In genomic region chrX:30349946-30350345, GRCh38 we compare ENCODE assay signal across 30 cellular contexts. TPM values are rescaled to one million over a fixed set of nuclear protein-coding genes. Genes with fewer than 3 reads are reported as not detected.
"Had no signal": no experiment of that assay in that cellular context is flagged by ENCODE, and none has a peak within 500 bp of the region (broad histone marks: within the 10 kb centered on the region; RNA-seq: fewer than 3 reads in every experiment).

No MANE protein-coding gene starts in this region.

- H3K9me3 ChIP-seq: colonic mucosa, esophagus squamous epithelium, gastroesophageal sphincter had no signal

- H3K27ac ChIP-seq: colonic mucosa, coronary artery, dorsolateral prefrontal cortex, epithelial cell of prostate, esophagus muscularis mucosa, esophagus squamous epithelium, foreskin keratinocyte, gastrocnemius medialis, gastroesophageal sphincter, heart left ventricle, heart right ventricle, hepatocyte had no signal

- H2AFZ ChIP-seq: hepatocyte had no signal

- H3K4me2 ChIP-seq: hepatocyte had no signal

- H3K27me3 ChIP-seq: colonic mucosa, esophagus muscularis mucosa, esophagus squamous epithelium, foreskin keratinocyte, gastrocnemius medialis, gastroesophageal sphincter, heart left ventricle, heart right ventricle, hepatocyte had no signal

- H3K4me3 Mint-ChIP-seq: dendritic cell treated with granulocyte-macrophage colony-stimulating factor and Interleukin-4, amounts not matched to agents 40 ng/mL and 50 ng/mL, for 4 days; effector memory CD8-positive, alpha-beta T cell; endodermal cell had no signal

- FAIRE-seq: endometrium, endothelial cell of umbilical vein had no signal

- ATAC-seq: effector memory CD8-positive, alpha-beta T cell; esophagus mucosa; foreskin keratinocyte; gastrocnemius medialis; gastroesophageal sphincter; heart left ventricle; heart right ventricle had no signal

- H3K79me2 ChIP-seq: hepatocyte had no signal

- H3K36me3 ChIP-seq: colonic mucosa, esophagus muscularis mucosa, esophagus squamous epithelium, gastrocnemius medialis, gastroesophageal sphincter, heart left ventricle, heart right ventricle had no signal

- H3K27me3 Mint-ChIP-seq: dendritic cell treated with granulocyte-macrophage colony-stimulating factor and Interleukin-4, amounts not matched to agents 40 ng/mL and 50 ng/mL, for 4 days; effector memory CD8-positive, alpha-beta T cell had no signal

- H3K9me3 Mint-ChIP-seq: dendritic cell treated with granulocyte-macrophage colony-stimulating factor and Interleukin-4, amounts not matched to agents 40 ng/mL and 50 ng/mL, for 4 days had no signal

- H3K4me3 ChIP-seq: colonic mucosa, coronary artery, dorsolateral prefrontal cortex, esophagus muscularis mucosa, esophagus squamous epithelium, gastrocnemius medialis, gastroesophageal sphincter, heart left ventricle, heart right ventricle, hepatocyte had no signal

- DNase-seq: colonic mucosa; cortex of kidney; dermis blood vessel endothelial cell; dorsolateral prefrontal cortex; effector CD4-positive, alpha-beta T cell; effector CD8-positive, alpha-beta T cell; effector memory CD4-positive, alpha-beta T cell; effector memory CD8-positive, alpha-beta T cell; endodermal cell; erythroblast; esophagus squamous epithelium; foreskin fibroblast; foreskin keratinocyte; foreskin melanocyte; gastrocnemius medialis; glutamatergic neuron; head of caudate nucleus; heart left ventricle; heart right ventricle had no signal

- H3K4me1 Mint-ChIP-seq: endodermal cell had no signal

- H3K27ac Mint-ChIP-seq: dendritic cell treated with granulocyte-macrophage colony-stimulating factor and Interleukin-4, amounts not matched to agents 40 ng/mL and 50 ng/mL, for 4 days; effector memory CD8-positive, alpha-beta T cell; endodermal cell had no signal

- H3K4me1 ChIP-seq: colonic mucosa, esophagus muscularis mucosa, esophagus squamous epithelium, foreskin keratinocyte, gastrocnemius medialis, gastroesophageal sphincter, heart left ventricle, heart right ventricle had no signal

RNA-seq across cellular contexts. Expression of gene NR0B1, which starts 40.8 kb away (rescaled TPM):
- total RNA-seq: dermis blood vessel endothelial cell, dermis microvascular lymphatic vessel endothelial cell, endothelial cell of umbilical vein, esophagus mucosa, esophagus muscularis mucosa, fibroblast of villous mesenchyme, foreskin keratinocyte, gastrocnemius medialis, gastroesophageal sphincter, heart left ventricle, heart right ventricle had no signal
